In the genomic region with DNA sequence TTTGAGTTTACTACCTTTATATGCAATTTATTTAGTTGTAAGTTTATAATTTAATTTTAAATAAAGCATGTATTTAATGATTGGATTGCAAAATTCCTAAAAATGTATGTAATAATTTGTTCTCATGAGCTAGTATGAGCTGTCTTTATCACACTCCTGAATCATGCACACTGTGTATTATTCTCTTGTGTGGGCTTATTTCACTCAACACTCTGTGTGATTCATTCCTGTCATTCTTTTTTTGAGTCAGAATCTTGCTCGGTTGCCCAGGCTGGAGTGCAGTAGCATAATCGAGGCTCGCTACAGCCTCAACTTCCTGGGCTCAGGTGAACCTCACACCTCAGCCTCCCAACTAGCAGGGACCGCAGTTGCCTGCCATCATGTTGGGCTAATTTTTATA, we compare ENCODE assay signal across 21 cellular contexts.
"Had no signal": no experiment of that assay in that cellular context is flagged by ENCODE, and none has a peak within 500 bp of the region (broad histone marks: within the 10 kb centered on the region; RNA-seq: fewer than 3 reads in every experiment).

No MANE protein-coding gene starts in this region.

- ATAC-seq: body of pancreas, gastrocnemius medialis had no signal

- H3K4me1 ChIP-seq: gastrocnemius medialis, left ventricle myocardium inferior, uterus had no signal

- H3K4me3 Mint-ChIP-seq: activated CD4-positive, alpha-beta T cell treated with anti-CD3 and anti-CD28 coated beads, Interleukin-2, amount 10 ng/mL, durations not matched to agents 24 days and 14 days; activated naive CD8-positive, alpha-beta T cell; nephron progenitor cell had no signal

- H3K9me3 Mint-ChIP-seq: activated CD4-positive, alpha-beta T cell treated with anti-CD3 and anti-CD28 coated beads, Interleukin-2, amount 10 ng/mL, durations not matched to agents 24 days and 14 days had no signal

- FAIRE-seq: colon had no signal

- H3K36me3 ChIP-seq: gastrocnemius medialis, left ventricle myocardium inferior, spleen, tibial nerve, uterus, WERI-Rb-1 had no signal

- DNase-seq: activated CD4-positive, alpha-beta T cell treated with anti-CD3 and anti-CD28 coated beads, Interleukin-2, amount 10 ng/mL, durations not matched to agents 24 days and 14 days; activated CD8-positive, alpha-beta memory T cell treated with anti-CD3 and anti-CD28 coated beads, Interleukin-2, amount 50 U/mL, for 4 hours; activated gamma-delta T cell; body of pancreas; central memory CD4-positive, alpha-beta T cell; dorsolateral prefrontal cortex; gastrocnemius medialis; head of caudate nucleus; left ventricle myocardium inferior; mammary epithelial cell; midbrain; nephron progenitor cell; nucleus accumbens; spleen; stimulated activated CD8-positive, alpha-beta memory T cell treated with anti-CD3 and anti-CD28 coated beads, Interleukin-4, amount 100 ng/mL, for 48 hours; stimulated activated naive CD4-positive, alpha-beta T cell treated with Interleukin-2 at 50 U/mL for 16 hours; uterus; WERI-Rb-1 had no signal

- H3K27ac ChIP-seq: body of pancreas, dorsolateral prefrontal cortex, gastrocnemius medialis, left ventricle myocardium inferior, spleen, uterus, WERI-Rb-1 had no signal

- H3K9me3 ChIP-seq: body of pancreas, gastrocnemius medialis, left ventricle myocardium inferior, spleen, tibial nerve, uterus had no signal

- H3K27ac Mint-ChIP-seq: activated CD4-positive, alpha-beta T cell treated with anti-CD3 and anti-CD28 coated beads, Interleukin-2, amount 10 ng/mL, durations not matched to agents 24 days and 14 days; activated naive CD8-positive, alpha-beta T cell; nephron progenitor cell had no signal

- H3K4me3 ChIP-seq: body of pancreas, dorsolateral prefrontal cortex, gastrocnemius medialis, left ventricle myocardium inferior, spleen, tibial nerve, uterus had no signal

- H3K27me3 Mint-ChIP-seq: activated CD4-positive, alpha-beta T cell treated with anti-CD3 and anti-CD28 coated beads, Interleukin-2, amount 10 ng/mL, durations not matched to agents 24 days and 14 days had no signal

- H3K4me1 Mint-ChIP-seq: activated CD4-positive, alpha-beta T cell treated with anti-CD3 and anti-CD28 coated beads, Interleukin-2, amount 10 ng/mL, durations not matched to agents 24 days and 14 days had no signal

- H3K27me3 ChIP-seq: body of pancreas, dorsolateral prefrontal cortex, gastrocnemius medialis, spleen, tibial nerve, uterus had no signal
